ENCODE assay signal across 8 cellular contexts in the genomic region with DNA sequence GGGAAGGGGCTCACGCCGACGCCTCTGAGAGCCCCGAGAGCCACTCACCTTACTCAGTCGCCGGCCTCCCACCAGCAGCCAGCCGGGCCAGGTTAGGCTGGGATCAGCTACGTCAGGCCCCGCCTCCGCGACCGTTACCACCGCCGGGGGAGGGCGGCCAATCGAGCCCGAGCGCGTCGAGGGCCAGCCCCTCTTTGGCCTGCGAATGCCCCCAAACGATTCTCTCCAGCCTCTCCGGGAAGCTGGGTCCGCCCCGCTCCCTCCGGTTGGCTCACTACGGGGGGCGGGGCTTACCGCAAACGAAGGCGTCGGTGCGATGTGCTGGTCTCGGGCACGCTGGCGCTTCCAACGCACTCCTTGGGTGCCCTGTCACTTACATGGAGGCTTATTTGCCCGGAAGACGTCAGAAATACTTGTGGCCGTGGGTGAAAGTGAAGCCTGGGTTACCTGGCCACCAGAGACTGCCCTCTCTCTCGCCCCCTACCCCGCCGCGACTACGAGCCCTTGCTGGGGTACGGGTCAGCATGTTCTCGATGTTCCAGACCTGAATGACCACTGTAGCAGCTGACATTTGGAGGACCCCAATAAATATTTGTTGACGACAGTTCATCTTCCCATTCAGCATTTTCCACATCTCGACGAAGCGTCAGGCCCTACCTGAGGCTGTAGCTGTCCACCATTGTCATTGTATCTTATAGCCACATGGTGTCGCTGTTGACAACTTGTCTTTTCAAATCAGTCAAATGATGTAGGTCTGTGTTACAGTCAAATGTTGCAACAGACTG. TPM values are rescaled to one million over a fixed set of nuclear protein-coding genes. Genes with fewer than 3 reads are reported as not detected.
DNase-seq lines count a peak whose midpoint lies in the region; FAIRE-seq and TF ChIP-seq lines count a peak whose summit lies in the region.

TSS of gene CEP70 (minus strand) at position 111 of the 785 bp plus-strand sequence. CDS start 21,333 bp downstream, outside the sequence.

- no peaks in the 10 kb centered on the region for H3K36me3 ChIP-seq in MG63
- no peaks in the 10 kb centered on the region for H3K36me3 ChIP-seq in ovary
- H3K36me3 ChIP-seq in tibial nerve, result no peaks in the 10 kb centered on the region

- intact Hi-C loops in ovary (cut with DNase I), result loop anchor here (1.0 to 5.0 kb wide), 3 partner anchors 320 to 323 kb away; no protein-coding TSS in a partner anchor

- no peaks in the 10 kb centered on the region; the same call in 1 of the 2 replicates for H3K27me3 ChIP-seq in MG63
- no peaks in the 10 kb centered on the region for H3K27me3 ChIP-seq in ovary
- H3K27me3 ChIP-seq in tibial nerve, result no peaks in the 10 kb centered on the region

- TF ChIP-seq POLR2A in H54 (IDR thresholded peaks at IDR 0.05; ENCODE audit: low read depth, low read length) (peak; percentile 73), ovary (IDR thresholded peaks at IDR 0.05) (peak; percentile 96), tibial nerve (IDR thresholded peaks at IDR 0.05) (peak; percentile 63 to 80)

- H3K4me3 ChIP-seq in MG63 (peak within 1 kb of the TSS; percentile 53), ovary (peak within 1 kb of the TSS; percentile 66), tibial nerve (peak within 1 kb of the TSS; percentile 44 to 83 (median 58))

- H3K27ac ChIP-seq in ovary (peak within 1 kb of the TSS; percentile 79 to 92), tibial nerve (peak within 1 kb of the TSS; percentile 71 to 95 (median 87))

- 0 to 1% (median 0%) methylated on average over 35 to 52 of the region's 52 CpGs for WGBS in ovary, 3 donors
- 0 to 3% methylated on average over 29 to 31 of the region's 52 CpGs for WGBS in tibial nerve, 2 donors

- FAIRE-seq in H54 (lab: Jason Lieb, UNC), result peak; percentile 98

- H3K9me3 ChIP-seq in MG63 (peaks cover 9% of the 10 kb centered on the region), ovary (no peaks in the 10 kb centered on the region), tibial nerve (no peaks in the 10 kb centered on the region)

- peak; percentile 85 to 97 (median 93) for TF ChIP-seq CTCF in ovary (IDR thresholded peaks at IDR 0.05)
- TF ChIP-seq CTCF in tibial nerve (IDR thresholded peaks at IDR 0.05), result peak; percentile 83 to 94 (median 87)

- H3K4me1 ChIP-seq in ovary (ENCODE audit: insufficient read depth) (peaks cover 4% of the 10 kb centered on the region), tibial nerve (peaks cover 0 to 19% (median 11%) of the 10 kb centered on the region in 4 donors)

- TF ChIP-seq EP300 in ovary (IDR thresholded peaks at IDR 0.05) (peak; percentile 50), tibial nerve (IDR thresholded peaks at IDR 0.05) (peak; percentile 58 to 91)

- DNase-seq in G401 (ENCODE audit: low spot score) (peak; percentile 96), H54 (ENCODE audit: insufficient read length, low spot score) (peak; percentile 84), MG63 (peak; percentile 88), globus pallidus (ENCODE audit: low spot score) (peak; percentile 91), ovary (peak; percentile 96 to 97 (median 97)), tibial nerve (ENCODE audit: low spot score in 2 of 2) (peak; percentile 84), NCI-H1436 (lab: John Stamatoyannopoulos, UW) (no peak)
- DNase-seq in activated T-helper 9 cell treated with anti-CD3 and anti-CD28 coated beads, Interleukin-2, amount 50 U/mL, for 16 hours (ENCODE audit: low read depth), result peak; percentile 83

- in situ Hi-C loops in G401 (cut with HindIII; ENCODE audit: low sequenced_read_pairs), result no loop called here

RNA-seq across cellular contexts. Expression of gene CEP70, which starts in this region (rescaled TPM):
- 22.3 and 35.3 TPM in 2 replicates for total RNA-seq in G401 (2014; rRNA removed; shearing (Covaris generic))
- total RNA-seq in MG63 (2014; rRNA removed; shearing (Covaris generic); ENCODE audit: low replicate concordance), result 2.9 and 7.0 TPM in 2 replicates
- 100 to 1,000 TPM in 1 of 7 donors, 10 to 100 TPM in 6; 49.1 to 101 (median 68.1) TPM for total RNA-seq in ovary
- polyA plus RNA-seq in ovary, result 10 to 100 TPM; 12.4 to 15.5 TPM
- 10 to 100 TPM; 19.7 to 24.6 (median 21.5) TPM for total RNA-seq in tibial nerve
